Comparison of ENCODE assay signal across 2 cellular contexts in the genomic region with DNA sequence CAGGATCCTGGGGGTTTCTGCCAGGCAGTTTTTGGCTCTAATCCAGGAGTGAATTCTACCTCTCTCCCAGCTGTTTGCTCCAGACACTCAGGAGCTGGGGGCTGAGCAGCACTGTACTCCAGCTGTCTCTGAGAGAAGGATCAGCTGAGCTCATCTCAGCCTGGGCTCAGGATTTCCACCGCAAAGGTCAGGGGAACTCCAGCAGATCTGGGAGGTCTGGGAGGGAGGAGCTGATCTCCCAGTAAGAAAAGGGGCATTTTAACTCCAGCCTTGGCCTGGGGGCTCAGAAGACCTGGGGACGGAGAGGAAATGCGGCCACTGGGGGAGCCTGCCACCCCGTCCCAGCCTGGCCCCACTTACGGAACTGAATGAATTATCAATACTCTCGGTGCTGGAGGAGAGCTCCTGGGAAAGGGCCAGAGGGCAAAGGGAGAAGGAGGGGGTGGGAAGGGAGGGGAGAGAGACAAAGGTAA.
TF ChIP-seq lines count a peak whose summit lies in the region.

No MANE protein-coding gene starts in this region.

TF ChIP-seq in SK-N-SH, 30 proteins besides CTCF, POLR2A, EP300 and RAD21 (continued from another document):
- TF ChIP-seq, protein P1, sequence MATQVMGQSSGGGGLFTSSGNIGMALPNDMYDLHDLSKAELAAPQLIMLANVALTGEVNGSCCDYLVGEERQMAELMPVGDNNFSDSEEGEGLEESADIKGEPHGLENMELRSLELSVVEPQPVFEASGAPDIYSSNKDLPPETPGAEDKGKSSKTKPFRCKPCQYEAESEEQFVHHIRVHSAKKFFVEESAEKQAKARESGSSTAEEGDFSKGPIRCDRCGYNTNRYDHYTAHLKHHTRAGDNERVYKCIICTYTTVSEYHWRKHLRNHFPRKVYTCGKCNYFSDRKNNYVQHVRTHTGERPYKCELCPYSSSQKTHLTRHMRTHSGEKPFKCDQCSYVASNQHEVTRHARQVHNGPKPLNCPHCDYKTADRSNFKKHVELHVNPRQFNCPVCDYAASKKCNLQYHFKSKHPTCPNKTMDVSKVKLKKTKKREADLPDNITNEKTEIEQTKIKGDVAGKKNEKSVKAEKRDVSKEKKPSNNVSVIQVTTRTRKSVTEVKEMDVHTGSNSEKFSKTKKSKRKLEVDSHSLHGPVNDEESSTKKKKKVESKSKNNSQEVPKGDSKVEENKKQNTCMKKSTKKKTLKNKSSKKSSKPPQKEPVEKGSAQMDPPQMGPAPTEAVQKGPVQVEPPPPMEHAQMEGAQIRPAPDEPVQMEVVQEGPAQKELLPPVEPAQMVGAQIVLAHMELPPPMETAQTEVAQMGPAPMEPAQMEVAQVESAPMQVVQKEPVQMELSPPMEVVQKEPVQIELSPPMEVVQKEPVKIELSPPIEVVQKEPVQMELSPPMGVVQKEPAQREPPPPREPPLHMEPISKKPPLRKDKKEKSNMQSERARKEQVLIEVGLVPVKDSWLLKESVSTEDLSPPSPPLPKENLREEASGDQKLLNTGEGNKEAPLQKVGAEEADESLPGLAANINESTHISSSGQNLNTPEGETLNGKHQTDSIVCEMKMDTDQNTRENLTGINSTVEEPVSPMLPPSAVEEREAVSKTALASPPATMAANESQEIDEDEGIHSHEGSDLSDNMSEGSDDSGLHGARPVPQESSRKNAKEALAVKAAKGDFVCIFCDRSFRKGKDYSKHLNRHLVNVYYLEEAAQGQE (IDR thresholded peaks at IDR 0.05; ENCODE audit: low read depth, low read length): no peak
- TF ChIP-seq FOXJ3 (CRISPR knock-in tag; IDR thresholded peaks at IDR 0.05): no peak
- no peak for TF ChIP-seq GABPA (IDR thresholded peaks at IDR 0.05; ENCODE audit: low read depth)
- TF ChIP-seq, protein P2, sequence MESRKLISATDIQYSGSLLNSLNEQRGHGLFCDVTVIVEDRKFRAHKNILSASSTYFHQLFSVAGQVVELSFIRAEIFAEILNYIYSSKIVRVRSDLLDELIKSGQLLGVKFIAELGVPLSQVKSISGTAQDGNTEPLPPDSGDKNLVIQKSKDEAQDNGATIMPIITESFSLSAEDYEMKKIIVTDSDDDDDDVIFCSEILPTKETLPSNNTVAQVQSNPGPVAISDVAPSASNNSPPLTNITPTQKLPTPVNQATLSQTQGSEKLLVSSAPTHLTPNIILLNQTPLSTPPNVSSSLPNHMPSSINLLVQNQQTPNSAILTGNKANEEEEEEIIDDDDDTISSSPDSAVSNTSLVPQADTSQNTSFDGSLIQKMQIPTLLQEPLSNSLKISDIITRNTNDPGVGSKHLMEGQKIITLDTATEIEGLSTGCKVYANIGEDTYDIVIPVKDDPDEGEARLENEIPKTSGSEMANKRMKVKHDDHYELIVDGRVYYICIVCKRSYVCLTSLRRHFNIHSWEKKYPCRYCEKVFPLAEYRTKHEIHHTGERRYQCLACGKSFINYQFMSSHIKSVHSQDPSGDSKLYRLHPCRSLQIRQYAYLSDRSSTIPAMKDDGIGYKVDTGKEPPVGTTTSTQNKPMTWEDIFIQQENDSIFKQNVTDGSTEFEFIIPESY (IDR thresholded peaks at IDR 0.05; ENCODE audit: borderline replicate concordance, low read depth): no peak
- TF ChIP-seq TEAD4 (IDR thresholded peaks at IDR 0.05; ENCODE audit: borderline replicate concordance, insufficient read depth): no peak
- TF ChIP-seq GATA2 (CRISPR knock-in tag; IDR thresholded peaks at IDR 0.05): no peak
- TF ChIP-seq, protein P3, sequence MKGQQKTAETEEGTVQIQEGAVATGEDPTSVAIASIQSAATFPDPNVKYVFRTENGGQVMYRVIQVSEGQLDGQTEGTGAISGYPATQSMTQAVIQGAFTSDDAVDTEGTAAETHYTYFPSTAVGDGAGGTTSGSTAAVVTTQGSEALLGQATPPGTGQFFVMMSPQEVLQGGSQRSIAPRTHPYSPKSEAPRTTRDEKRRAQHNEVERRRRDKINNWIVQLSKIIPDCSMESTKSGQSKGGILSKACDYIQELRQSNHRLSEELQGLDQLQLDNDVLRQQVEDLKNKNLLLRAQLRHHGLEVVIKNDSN (IDR thresholded peaks at IDR 0.05; ENCODE audit: borderline replicate concordance, low read depth): no peak
- TF ChIP-seq FOSL2 (IDR thresholded peaks at IDR 0.05; ENCODE audit: borderline replicate concordance, low read depth): no peak
- TF ChIP-seq, protein P4, sequence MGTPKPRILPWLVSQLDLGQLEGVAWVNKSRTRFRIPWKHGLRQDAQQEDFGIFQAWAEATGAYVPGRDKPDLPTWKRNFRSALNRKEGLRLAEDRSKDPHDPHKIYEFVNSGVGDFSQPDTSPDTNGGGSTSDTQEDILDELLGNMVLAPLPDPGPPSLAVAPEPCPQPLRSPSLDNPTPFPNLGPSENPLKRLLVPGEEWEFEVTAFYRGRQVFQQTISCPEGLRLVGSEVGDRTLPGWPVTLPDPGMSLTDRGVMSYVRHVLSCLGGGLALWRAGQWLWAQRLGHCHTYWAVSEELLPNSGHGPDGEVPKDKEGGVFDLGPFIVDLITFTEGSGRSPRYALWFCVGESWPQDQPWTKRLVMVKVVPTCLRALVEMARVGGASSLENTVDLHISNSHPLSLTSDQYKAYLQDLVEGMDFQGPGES (IDR thresholded peaks at IDR 0.05; ENCODE audit: low read depth, low read length): no peak
- no peak for TF ChIP-seq RCOR1 (IDR thresholded peaks at IDR 0.05; ENCODE audit: low read length)
- no peak for TF ChIP-seq RFX5 (IDR thresholded peaks at IDR 0.05; ENCODE audit: low read length)

TF ChIP-seq in SK-N-SH treated with all-trans-retinoic acid at 6 μM for 48 hours, 23 proteins besides CTCF, POLR2A, EP300 and RAD21 (continued from another document):
- TF ChIP-seq, protein P5, sequence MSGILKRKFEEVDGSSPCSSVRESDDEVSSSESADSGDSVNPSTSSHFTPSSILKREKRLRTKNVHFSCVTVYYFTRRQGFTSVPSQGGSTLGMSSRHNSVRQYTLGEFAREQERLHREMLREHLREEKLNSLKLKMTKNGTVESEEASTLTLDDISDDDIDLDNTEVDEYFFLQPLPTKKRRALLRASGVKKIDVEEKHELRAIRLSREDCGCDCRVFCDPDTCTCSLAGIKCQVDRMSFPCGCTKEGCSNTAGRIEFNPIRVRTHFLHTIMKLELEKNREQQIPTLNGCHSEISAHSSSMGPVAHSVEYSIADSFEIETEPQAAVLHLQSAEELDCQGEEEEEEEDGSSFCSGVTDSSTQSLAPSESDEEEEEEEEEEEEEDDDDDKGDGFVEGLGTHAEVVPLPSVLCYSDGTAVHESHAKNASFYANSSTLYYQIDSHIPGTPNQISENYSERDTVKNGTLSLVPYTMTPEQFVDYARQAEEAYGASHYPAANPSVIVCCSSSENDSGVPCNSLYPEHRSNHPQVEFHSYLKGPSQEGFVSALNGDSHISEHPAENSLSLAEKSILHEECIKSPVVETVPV (CRISPR knock-in tag; IDR thresholded peaks at IDR 0.05): no peak
- TF ChIP-seq TOX (CRISPR knock-in tag; IDR thresholded peaks at IDR 0.05; ENCODE audit: borderline replicate concordance) (no peak), TCF4 (CRISPR knock-in tag; IDR thresholded peaks at IDR 0.05; ENCODE audit: borderline replicate concordance) (no peak), ARNTL (CRISPR knock-in tag; IDR thresholded peaks at IDR 0.05; ENCODE audit: borderline replicate concordance, low read depth) (no peak)
